Comparison of ENCODE assay signal across 8 cellular contexts in genomic region chr5:1011226-1011631, GRCh38. TPM values are rescaled to one million over a fixed set of nuclear protein-coding genes. Genes with fewer than 3 reads are reported as not detected.
DNase-seq lines count a peak whose midpoint lies in the region; ATAC-seq and TF ChIP-seq lines count a peak whose summit lies in the region.

No MANE protein-coding gene starts in this region.

- peak; percentile 88 for TF ChIP-seq CTCF in LNCaP clone FGC (IDR thresholded peaks at IDR 0.05; ENCODE audit: control insufficient read depth, extremely low read depth, insufficient read depth)
- peak; percentile 40 for TF ChIP-seq CTCF in fibroblast of villous mesenchyme (IDR thresholded peaks at IDR 0.05; ENCODE audit: insufficient read depth, low read depth, low read length)

- H3K4me3 ChIP-seq in LNCaP clone FGC (ENCODE audit: low read depth, low read length) (no peak overlapping the region), fibroblast of villous mesenchyme (ENCODE audit: low read depth, low read length) (no peak overlapping the region)

- ATAC-seq in GM18511 (IDR thresholded peaks at IDR 0.05; ENCODE audit: unreplicated experiment) = no peak
- no peak for ATAC-seq in HG03108 (IDR thresholded peaks at IDR 0.05; ENCODE audit: unreplicated experiment)

- DNase-seq in ELF-1 (ENCODE audit: low read depth, low spot score) (peak; percentile 86), LNCaP clone FGC (ENCODE audit: low read depth) (no peak), fibroblast of villous mesenchyme (ENCODE audit: low read depth) (no peak), hippocampal formation (lab: John Stamatoyannopoulos, UW) (no peak)
- peak; percentile 76 for DNase-seq in activated CD4-positive, alpha-beta T cell treated with anti-CD3 and anti-CD28 coated beads for 48 hours
- peak; percentile 44 to 65 for DNase-seq in stimulated activated CD4-positive, alpha-beta T cell treated with anti-CD3 and anti-CD28 coated beads, Interleukin-2, amount 100 ng/mL, for 24 hours

RNA-seq across cellular contexts. Expression of gene NKD2, which starts 2.6 kb away (rescaled TPM):
- 2.2 and 4.2 TPM in 2 replicates for total RNA-seq in fibroblast of villous mesenchyme

Comparison
In these comparisons a context has a peak if more than half of its experiments do, and no peak if none do; other contexts are left out.
1. DNase-seq: peak in ELF-1 (single experiment), activated CD4-positive, alpha-beta T cell treated with anti-CD3 and anti-CD28 coated beads for 48 hours (single experiment) and stimulated activated CD4-positive, alpha-beta T cell treated with anti-CD3 and anti-CD28 coated beads, Interleukin-2, amount 100 ng/mL, for 24 hours (2 of 2); none in LNCaP clone FGC (single experiment), fibroblast of villous mesenchyme (single experiment) and hippocampal formation (0 of 2).